Comparison of ENCODE assay signal across 2 cellular contexts in the genomic region with DNA sequence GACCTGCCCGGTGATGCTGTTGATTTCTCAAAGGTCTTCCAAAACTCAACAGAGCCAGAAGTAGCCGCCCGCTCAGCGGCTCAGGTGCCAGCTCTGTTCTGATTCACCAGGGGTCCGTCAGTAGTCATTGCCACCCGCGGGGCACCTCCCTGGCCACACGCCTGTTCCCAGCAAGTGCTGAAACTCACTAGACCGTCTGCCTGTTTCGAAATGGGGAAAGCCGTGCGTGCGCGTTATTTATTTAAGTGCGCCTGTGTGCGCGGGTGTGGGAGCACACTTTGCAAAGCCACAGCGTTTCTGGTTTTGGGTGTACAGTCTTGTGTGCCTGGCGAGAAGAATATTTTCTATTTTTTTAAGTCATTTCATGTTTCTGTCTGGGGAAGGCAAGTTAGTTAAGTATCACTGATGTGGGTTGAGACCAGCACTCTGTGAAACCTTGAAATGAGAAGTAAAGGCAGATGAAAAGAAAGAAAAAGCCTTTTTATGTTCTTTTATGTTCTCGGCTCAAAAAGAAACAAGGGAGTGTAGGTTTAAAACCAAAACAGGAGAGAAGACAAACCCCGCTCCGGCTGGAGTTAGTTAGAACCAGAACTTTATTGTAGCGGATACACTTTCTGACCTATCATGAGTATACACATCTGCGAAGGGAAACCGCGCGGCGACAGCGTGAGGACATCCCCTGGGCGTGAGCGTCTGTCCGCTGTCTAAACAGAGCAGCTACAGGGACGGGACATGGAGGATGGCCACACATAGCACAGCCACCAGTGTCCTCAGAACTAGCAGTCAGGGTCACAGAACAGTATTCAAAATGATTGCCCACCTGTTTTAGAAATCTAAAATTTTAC.
TF ChIP-seq lines count a peak whose summit lies in the region.

No MANE protein-coding gene starts in this region.

TF ChIP-seq in GM12878, 131 proteins besides CTCF, POLR2A, EP300 and RAD21:
- TF ChIP-seq, protein P1, sequence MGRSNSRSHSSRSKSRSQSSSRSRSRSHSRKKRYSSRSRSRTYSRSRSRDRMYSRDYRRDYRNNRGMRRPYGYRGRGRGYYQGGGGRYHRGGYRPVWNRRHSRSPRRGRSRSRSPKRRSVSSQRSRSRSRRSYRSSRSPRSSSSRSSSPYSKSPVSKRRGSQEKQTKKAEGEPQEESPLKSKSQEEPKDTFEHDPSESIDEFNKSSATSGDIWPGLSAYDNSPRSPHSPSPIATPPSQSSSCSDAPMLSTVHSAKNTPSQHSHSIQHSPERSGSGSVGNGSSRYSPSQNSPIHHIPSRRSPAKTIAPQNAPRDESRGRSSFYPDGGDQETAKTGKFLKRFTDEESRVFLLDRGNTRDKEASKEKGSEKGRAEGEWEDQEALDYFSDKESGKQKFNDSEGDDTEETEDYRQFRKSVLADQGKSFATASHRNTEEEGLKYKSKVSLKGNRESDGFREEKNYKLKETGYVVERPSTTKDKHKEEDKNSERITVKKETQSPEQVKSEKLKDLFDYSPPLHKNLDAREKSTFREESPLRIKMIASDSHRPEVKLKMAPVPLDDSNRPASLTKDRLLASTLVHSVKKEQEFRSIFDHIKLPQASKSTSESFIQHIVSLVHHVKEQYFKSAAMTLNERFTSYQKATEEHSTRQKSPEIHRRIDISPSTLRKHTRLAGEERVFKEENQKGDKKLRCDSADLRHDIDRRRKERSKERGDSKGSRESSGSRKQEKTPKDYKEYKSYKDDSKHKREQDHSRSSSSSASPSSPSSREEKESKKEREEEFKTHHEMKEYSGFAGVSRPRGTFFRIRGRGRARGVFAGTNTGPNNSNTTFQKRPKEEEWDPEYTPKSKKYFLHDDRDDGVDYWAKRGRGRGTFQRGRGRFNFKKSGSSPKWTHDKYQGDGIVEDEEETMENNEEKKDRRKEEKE (IDR thresholded peaks at IDR 0.05), result no peak

TF ChIP-seq in SK-N-SH treated with all-trans-retinoic acid at 6 μM for 48 hours, 23 proteins besides CTCF, POLR2A, EP300 and RAD21 (continued from another document):
- TF ChIP-seq PATZ1 (CRISPR knock-in tag; IDR thresholded peaks at IDR 0.05; ENCODE audit: borderline replicate concordance) (no peak), OSR1 (CRISPR knock-in tag; IDR thresholded peaks at IDR 0.05) (no peak), CSDC2 (CRISPR knock-in tag; IDR thresholded peaks at IDR 0.05) (no peak)
